ENCODE assay signal across 9 cellular contexts in the genomic region with DNA sequence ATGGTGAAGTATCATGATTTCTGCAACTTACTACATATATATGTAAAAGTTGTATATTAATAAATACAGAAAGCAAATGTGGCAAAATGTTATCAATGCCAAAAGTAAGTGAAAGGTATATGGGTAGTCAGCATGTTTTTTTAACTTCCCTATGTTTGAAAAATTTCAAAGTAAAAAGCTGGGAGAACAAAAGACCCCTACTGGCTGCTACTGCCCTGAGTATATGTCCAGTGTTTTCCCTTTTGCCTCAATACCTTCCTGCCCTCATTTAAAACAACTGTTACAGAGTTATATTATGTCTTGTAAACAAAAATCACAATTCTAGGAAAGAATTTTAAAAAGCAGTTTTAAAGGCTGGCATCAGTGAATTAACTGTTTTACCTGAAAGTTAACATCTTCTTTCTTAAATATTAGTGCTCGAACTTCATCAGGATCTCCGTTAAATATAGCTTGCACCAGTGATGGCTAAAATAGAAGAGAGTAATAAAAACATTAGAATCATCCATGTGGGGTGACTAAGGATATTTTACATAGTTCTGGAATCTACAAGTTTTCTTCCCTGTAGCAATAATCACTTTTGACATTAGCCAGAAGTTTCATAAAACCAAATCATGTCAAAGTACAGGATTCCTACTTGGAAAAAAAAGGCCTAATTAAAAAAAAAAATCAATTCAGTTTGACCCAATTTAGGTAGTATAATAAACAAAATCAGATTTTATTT. TPM values are rescaled to one million over a fixed set of nuclear protein-coding genes. Genes with fewer than 3 reads are reported as not detected.
DNase-seq lines count a peak whose midpoint lies in the region; ATAC-seq, FAIRE-seq and TF ChIP-seq lines count a peak whose summit lies in the region.
"Had no signal": no experiment of that assay in that cellular context is flagged by ENCODE, and none has a peak within 500 bp of the region (broad histone marks: within the 10 kb centered on the region; RNA-seq: fewer than 3 reads in every experiment).

No MANE protein-coding gene starts in this region.

- H2BK15ac ChIP-seq in mesenchymal stem cell (ENCODE audit: low read depth, poor library complexity, severe bottlenecking) (no peak overlapping the region), H9 (ENCODE audit: low read depth, low read length) (no peak overlapping the region)

- peak overlapping the region; percentile 94 for H3K9ac ChIP-seq in astrocyte (ENCODE audit: low read length)
- H3K9ac ChIP-seq in mesenchymal stem cell (ENCODE audit: low read length), result peak overlapping the region; percentile 99
- H3K9ac ChIP-seq in H9 (ENCODE audit: extremely low read depth, insufficient read length, low read length), result no peak overlapping the region

- TF ChIP-seq CTCF in AG04449 (IDR thresholded peaks at IDR 0.05; ENCODE audit: insufficient read depth, low read length, missing control alignments) (no peak), HL-60 (IDR thresholded peaks at IDR 0.05; ENCODE audit: insufficient read depth, low read length) (no peak), astrocyte (IDR thresholded peaks at IDR 0.05; ENCODE audit: insufficient read depth, low read depth, low read length) (peak; percentile 22), H9 (conservative IDR thresholded peaks at IDR 0.05) (no peak; the same call in 2 of the 3 replicates)

- H3K27me3 Mint-ChIP-seq in astrocyte (ENCODE audit: low read depth, unreplicated experiment), result no peaks in the 10 kb centered on the region
- H3K27me3 Mint-ChIP-seq in H9 (ENCODE audit: low read depth), result no peaks in the 10 kb centered on the region

- H3K23ac ChIP-seq in mesenchymal stem cell (ENCODE audit: low read length in 2 of 2), result no peak overlapping the region
- H3K23ac ChIP-seq in H9 (ENCODE audit: insufficient read length, low read depth, low read length), result no peak overlapping the region

- peak overlapping the region; percentile 94 for H3K27ac ChIP-seq in HL-60 (replicated peaks)
- H3K27ac ChIP-seq in astrocyte (ENCODE audit: low read depth, low read length), result peak overlapping the region; percentile 99
- H3K27ac ChIP-seq in mesenchymal stem cell (ENCODE audit: low read length, poor library complexity, severe bottlenecking), result peak overlapping the region; percentile 43
- H3K27ac ChIP-seq in H9 (ENCODE audit: insufficient read length, low read depth, low read length), result no peak overlapping the region

- H2BK120ac ChIP-seq in mesenchymal stem cell (ENCODE audit: low read depth, low read length), result no peak overlapping the region
- H2BK120ac ChIP-seq in H9 (ENCODE audit: low read depth, low read length, poor library complexity, severe bottlenecking), result no peak overlapping the region

- H3K79me2 ChIP-seq in astrocyte (ENCODE audit: insufficient read depth, low read length), result peaks cover 87% of the 10 kb centered on the region
- no peaks in the 10 kb centered on the region; the same call in 1 of the 2 replicates for H3K79me2 ChIP-seq in H9 (ENCODE audit: insufficient read depth, low read length)

- DNase-seq in AG04449 (ENCODE audit: low read depth, low spot score) (no peak), HL-60 (ENCODE audit: low read depth in 1 of 2, low spot score in 1 of 2) (no peak), astrocyte (ENCODE audit: low read depth) (no peak), mesenchymal stem cell (peak; percentile 62), GDM1 (lab: John Stamatoyannopoulos, UW) (no peak), H9 (no peak)
- DNase-seq in stimulated activated naive CD4-positive, alpha-beta T cell (lab: John Stamatoyannopoulos, UW), result no peak
- DNase-seq: NCI-H1105 treated with DMSO at 0.1 percent for 48 hours had no signal

- no peak overlapping the region for H4K8ac ChIP-seq in mesenchymal stem cell (ENCODE audit: low read length)
- H4K8ac ChIP-seq in H9 (replicated peaks; ENCODE audit: insufficient read length, low read depth, low read length), result no peak overlapping the region

- WGBS in mesenchymal stem cell, result no CpG with 5 or more reads among the region's 2 CpGs
- WGBS in H9 (ENCODE audit: extremely low coverage, insufficient read length, low lambda C conversion rate), result no CpG with 5 or more reads among the region's 2 CpGs

- no peaks in the 10 kb centered on the region for H3K27me3 ChIP-seq in HL-60 (ENCODE audit: insufficient read depth, poor library complexity, severe bottlenecking)
- no peaks in the 10 kb centered on the region for H3K27me3 ChIP-seq in astrocyte (ENCODE audit: insufficient read depth, low read length)
- H3K27me3 ChIP-seq in mesenchymal stem cell (ENCODE audit: control insufficient read depth in 1 of 2, insufficient read depth in 1 of 2, low read length in 2 of 2), result no peaks in the 10 kb centered on the region
- no peaks in the 10 kb centered on the region for H3K27me3 ChIP-seq in H9 (ENCODE audit: insufficient read depth, low read length)

- H2AK5ac ChIP-seq in mesenchymal stem cell (ENCODE audit: low read length, severe bottlenecking), result no peak overlapping the region
- H2AK5ac ChIP-seq in H9 (ENCODE audit: insufficient read length, low read length), result no peak overlapping the region

- H2AFZ ChIP-seq in astrocyte (ENCODE audit: low read depth, low read length), result no peak overlapping the region
- no peak overlapping the region for H2AFZ ChIP-seq in mesenchymal stem cell (ENCODE audit: low read depth, low read length)
- no peak overlapping the region for H2AFZ ChIP-seq in H9 (ENCODE audit: low read length)

- H4K20me1 ChIP-seq in astrocyte (ENCODE audit: insufficient read depth, low read length) (peaks cover 7% of the 10 kb centered on the region), H9 (ENCODE audit: control insufficient read depth, insufficient read depth, insufficient read length) (no peaks in the 10 kb centered on the region)

- H3K36me3 ChIP-seq in astrocyte (ENCODE audit: insufficient read depth, low read length), result peaks cover 12% of the 10 kb centered on the region
- H3K36me3 ChIP-seq in mesenchymal stem cell (ENCODE audit: control insufficient read depth in 1 of 2, insufficient read depth in 2 of 2, low read depth in 1 of 2, low read length in 2 of 2), result peaks cover 0 to 41% of the 10 kb centered on the region in 2 experiments

- no peaks in the 10 kb centered on the region for H3K23me2 ChIP-seq in H9 (ENCODE audit: insufficient read length, low read depth, low read length, poor library complexity, severe bottlenecking)

- H3K36me3 Mint-ChIP-seq in astrocyte (ENCODE audit: low read depth, unreplicated experiment) (peaks cover 8% of the 10 kb centered on the region), H9 (ENCODE audit: insufficient read depth in 1 of 3, low read depth in 3 of 3) (peaks cover 17 to 23% (median 20%) of the 10 kb centered on the region in 3 experiments)

- H2BK20ac ChIP-seq in H9 (ENCODE audit: low read depth, low read length, poor library complexity, severe bottlenecking), result no peak overlapping the region

- H3K18ac ChIP-seq in mesenchymal stem cell (ENCODE audit: low read depth in 1 of 2, low read length in 2 of 2) (no peak overlapping the region), H9 (ENCODE audit: insufficient read length, low read depth, low read length) (no peak overlapping the region)

- no peak overlapping the region for H3K4ac ChIP-seq in mesenchymal stem cell (ENCODE audit: low read depth in 1 of 2, low read length in 2 of 2)
- H3K4ac ChIP-seq in H9 (ENCODE audit: low read depth, low read length), result no peak overlapping the region

- H3K9me3 ChIP-seq in astrocyte (ENCODE audit: insufficient read depth, low read depth, low read length) (no peaks in the 10 kb centered on the region), mesenchymal stem cell (ENCODE audit: control insufficient read depth, low read length) (peaks cover 7% of the 10 kb centered on the region), H9 (ENCODE audit: control insufficient read depth, low read depth, low read length) (no peaks in the 10 kb centered on the region)

- H2BK5ac ChIP-seq in mesenchymal stem cell (ENCODE audit: low read depth, low read length, poor library complexity, severe bottlenecking), result no peak overlapping the region
- H2BK5ac ChIP-seq in H9 (ENCODE audit: insufficient read length, low read length), result no peak overlapping the region

- H2BK12ac ChIP-seq in mesenchymal stem cell (ENCODE audit: low read length in 2 of 2) (no peak overlapping the region), H9 (ENCODE audit: insufficient read length, low read depth, low read length) (no peak overlapping the region)

- no peak overlapping the region for H3T11ph ChIP-seq in H9 (ENCODE audit: low read length)

- H3K4me1 Mint-ChIP-seq in astrocyte (ENCODE audit: low read depth, unreplicated experiment) (peaks cover 12% of the 10 kb centered on the region), H9 (peaks cover 19 to 26% of the 10 kb centered on the region in 2 experiments)

- no peak overlapping the region for H4K91ac ChIP-seq in mesenchymal stem cell (ENCODE audit: low read length)
- no peak overlapping the region for H4K91ac ChIP-seq in H9 (ENCODE audit: insufficient read length, low read depth, low read length)

- peak overlapping the region; percentile 74 for H3K4me3 ChIP-seq in AG04449 (ENCODE audit: low read depth, low read length)
- peak overlapping the region; percentile 37 for H3K4me3 ChIP-seq in HL-60 (replicated peaks; ENCODE audit: insufficient read depth, low read length)
- peak overlapping the region; percentile 84 for H3K4me3 ChIP-seq in astrocyte (ENCODE audit: insufficient read depth, low read depth, low read length)
- peak overlapping the region in 1 of 2 experiments; percentile 89 for H3K4me3 ChIP-seq in mesenchymal stem cell (ENCODE audit: insufficient read depth in 1 of 2, low read depth in 1 of 2, low read length in 2 of 2)

- H4K5ac ChIP-seq in H9 (ENCODE audit: insufficient read length, low read depth, low read length), result no peak overlapping the region

- CTCF ChIA-PET in AG04449 (lab: Yijun Ruan, JAX), result interaction anchor here (2.5 kb wide), 1 partner anchor 164 kb away, joined by 10 read pairs; no protein-coding TSS in a partner anchor

- peak overlapping the region; percentile 95 for H3K4me3 Mint-ChIP-seq in astrocyte (ENCODE audit: unreplicated experiment)
- H3K4me3 Mint-ChIP-seq in H9, result no peak overlapping the region

- H3K56ac ChIP-seq in H9 (ENCODE audit: insufficient read length, low read depth, low read length), result no peak overlapping the region

- H3K4me1 ChIP-seq in astrocyte (ENCODE audit: insufficient read depth, low read length) (peaks cover 17% of the 10 kb centered on the region), mesenchymal stem cell (ENCODE audit: control insufficient read depth, insufficient read depth, low read depth, low read length) (no peaks in the 10 kb centered on the region), H9 (ENCODE audit: insufficient read depth, low read length) (no peaks in the 10 kb centered on the region)

- peak overlapping the region; percentile 89 for H3K4me2 ChIP-seq in astrocyte (ENCODE audit: low read length)
- H3K4me2 ChIP-seq in mesenchymal stem cell (ENCODE audit: low read length, poor library complexity, severe bottlenecking), result peak overlapping the region; percentile 39
- H3K4me2 ChIP-seq in H9 (ENCODE audit: insufficient read depth, insufficient read length, low read length), result no peak overlapping the region

- H3K79me1 ChIP-seq in mesenchymal stem cell (replicated peaks; ENCODE audit: low read length, poor library complexity, severe bottlenecking) (no peaks in the 10 kb centered on the region), H9 (ENCODE audit: insufficient read depth, low read depth, low read length, poor library complexity, severe bottlenecking) (no peaks in the 10 kb centered on the region)

- peak; percentile 91 for FAIRE-seq in astrocyte (lab: Jason Lieb, UNC)

- H3K14ac ChIP-seq in mesenchymal stem cell (ENCODE audit: low read length in 2 of 2) (no peak overlapping the region), H9 (ENCODE audit: insufficient read depth, low read length) (no peak overlapping the region)

- H3K9me3 Mint-ChIP-seq in astrocyte (ENCODE audit: unreplicated experiment), result no peaks in the 10 kb centered on the region
- H3K9me3 Mint-ChIP-seq in H9, result peaks cover 0 to 3% of the 10 kb centered on the region in 2 experiments; a peak in 2 of 5 replicates

- H3K27ac Mint-ChIP-seq in astrocyte (ENCODE audit: unreplicated experiment) (peak overlapping the region; percentile 92), H9 (no peak overlapping the region; a peak in 1 of 7 replicates)

- no peak for ATAC-seq in HG03097 (IDR thresholded peaks at IDR 0.05; ENCODE audit: low FRiP score, unreplicated experiment)

- POLR2A ChIA-PET in AG04449 (lab: Yijun Ruan, JAX), result interaction anchor here (1.2 kb wide), 1 partner anchor 164 kb away, joined by 3 read pairs; no protein-coding TSS in a partner anchor

RNA-seq across cellular contexts. Expression of a gene that starts 2.8 kb away (rescaled TPM):
- total RNA-seq in astrocyte (61.3 and 66.1 TPM in 2 replicates), H9 (2021) (53.8 and 59.0 TPM in 2 replicates)
- 38.8 TPM for polyA plus RNA-seq in mesenchymal stem cell (2013, experiment 1 of 2)
- 42.1 TPM for polyA plus RNA-seq in mesenchymal stem cell (2013, experiment 2 of 2)
